In the genomic region with DNA sequence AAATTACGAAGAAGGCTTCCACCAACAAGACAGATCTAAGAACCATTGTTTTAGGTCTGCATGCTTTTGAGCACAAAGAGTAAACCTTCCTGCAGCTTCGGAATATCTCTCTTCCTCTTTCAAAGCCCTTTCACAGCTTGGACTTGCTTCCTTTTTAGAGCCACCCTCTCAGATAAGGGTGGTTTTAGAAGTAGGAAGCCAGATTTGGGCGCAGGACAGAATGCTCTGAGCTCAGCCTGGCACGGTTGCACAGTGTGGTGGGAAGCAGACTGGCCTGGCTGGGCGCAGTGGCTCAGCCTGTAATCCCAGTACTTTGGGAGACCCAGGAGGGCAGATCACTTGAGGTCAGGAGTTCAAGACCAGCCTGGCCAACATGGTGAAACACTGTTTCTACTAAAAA, we compare ENCODE assay signal across 14 cellular contexts. TPM values are rescaled to one million over a fixed set of nuclear protein-coding genes. Genes with fewer than 3 reads are reported as not detected.
DNase-seq lines count a peak whose midpoint lies in the region; ATAC-seq, FAIRE-seq and TF ChIP-seq lines count a peak whose summit lies in the region.
"Had no signal": no experiment of that assay in that cellular context is flagged by ENCODE, and none has a peak within 500 bp of the region (broad histone marks: within the 10 kb centered on the region; RNA-seq: fewer than 3 reads in every experiment).

No MANE protein-coding gene starts in this region.

- FAIRE-seq in GM19239 (lab: Jason Lieb, UNC): no peak

- H3K9ac ChIP-seq in trophoblast cell (ENCODE audit: low read length): no peak overlapping the region
- H3K9ac ChIP-seq: parathyroid adenoma had no signal

- no peaks in the 10 kb centered on the region for H3K9me2 ChIP-seq in OCI-LY7 (ENCODE audit: insufficient read depth, low read length)

- H2AFZ ChIP-seq in OCI-LY7 (ENCODE audit: low read length) (peak overlapping the region; percentile 44; the same call in 1 of the 2 replicates), trophoblast cell (ENCODE audit: insufficient read depth, low read length, poor library complexity) (peak overlapping the region; percentile 39)
- H2AFZ ChIP-seq: parathyroid adenoma had no signal

- H3K79me2 ChIP-seq in OCI-LY7 (ENCODE audit: insufficient read depth, low read depth, low read length) (no peaks in the 10 kb centered on the region), trophoblast cell (ENCODE audit: control insufficient read depth, insufficient read depth, low read length, poor library complexity) (no peaks in the 10 kb centered on the region)
- H3K79me2 ChIP-seq: parathyroid adenoma had no signal

- TF ChIP-seq POLR2A in heart left ventricle (IDR thresholded peaks at IDR 0.05): no peak

- no peak overlapping the region for H3K18ac ChIP-seq in trophoblast cell (ENCODE audit: low read length)

- DNase-seq in GDM1 (lab: John Stamatoyannopoulos, UW): peak; percentile 51
- DNase-seq in OCI-LY7 (ENCODE audit: low spot score): peak; percentile 14
- DNase-seq in heart left ventricle: peak; percentile 33 to 68 (median 63)
- DNase-seq in trophoblast cell: peak in 1 of 2 donors; percentile 27
- DNase-seq in NCI-H1417 (lab: John Stamatoyannopoulos, UW): no peak
- no peak for DNase-seq in GM19239 (ENCODE audit: insufficient read length, low spot score)
- DNase-seq in NCI-H1105 (lab: John Stamatoyannopoulos, UW): no peak
- DNase-seq: activated CD4-positive, alpha-beta T cell treated with anti-CD3 and anti-CD28 coated beads for 1 hour; activated T-cell treated with anti-CD3 and anti-CD28 coated beads, Interleukin-2, amount 50 U/mL, for 1 hour; T-cell had no signal

- intact Hi-C loops in OCI-LY7 (cut with micrococcal nuclease; ENCODE audit: unreplicated experiment) (no loop called here), heart left ventricle (cut with DNase I) (loop anchor here in 2 of 10 donors (2.0 to 5.0 kb wide), 2 partner anchors 32 to 36 kb away; a partner anchor contains a TSS)

- no peak overlapping the region for H2BK120ac ChIP-seq in trophoblast cell (ENCODE audit: insufficient read depth, low read length, poor library complexity)

- no peak overlapping the region for H3K14ac ChIP-seq in trophoblast cell (ENCODE audit: low read length)

- H4K91ac ChIP-seq in trophoblast cell (ENCODE audit: low read depth, low read length): no peak overlapping the region

- 22 to 43% (median 38%) methylated on average over 4 to 5 of the region's 5 CpGs for WGBS in heart left ventricle, 4 donors
- WGBS in trophoblast cell (ENCODE audit: extremely low coverage, insufficient coverage, insufficient read length): no CpG with 5 or more reads among the region's 5 CpGs

- H2BK5ac ChIP-seq in trophoblast cell (ENCODE audit: low read depth, low read length, poor library complexity): no peak overlapping the region

- H3K36me3 ChIP-seq in OCI-LY7 (ENCODE audit: insufficient read depth, low read length) (no peaks in the 10 kb centered on the region), heart left ventricle (no peaks in the 10 kb centered on the region), trophoblast cell (ENCODE audit: control insufficient read depth in 1 of 2, insufficient read depth in 2 of 2, low read length in 2 of 2) (no peaks in the 10 kb centered on the region)
- H3K36me3 ChIP-seq: adrenal gland had no signal

- H2BK12ac ChIP-seq in trophoblast cell (ENCODE audit: low read length): no peak overlapping the region

- H3K27ac ChIP-seq in OCI-LY7 (ENCODE audit: low read depth, low read length, poor library complexity, severe bottlenecking): no peak overlapping the region
- peak overlapping the region in 6 of 12 donors; percentile 14 to 65 (median 37) for H3K27ac ChIP-seq in heart left ventricle
- no peak overlapping the region for H3K27ac ChIP-seq in trophoblast cell (ENCODE audit: low read depth, low read length)
- H3K27ac ChIP-seq: adrenal gland, parathyroid adenoma had no signal

- H2AK5ac ChIP-seq in trophoblast cell (ENCODE audit: low read length): no peak overlapping the region

- H3K4me1 ChIP-seq in OCI-LY7 (ENCODE audit: insufficient read depth, low read length, poor library complexity, severe bottlenecking) (no peaks in the 10 kb centered on the region), heart left ventricle (peaks cover 0 to 51% (median 5%) of the 10 kb centered on the region in 12 donors), trophoblast cell (ENCODE audit: control insufficient read depth in 1 of 2, insufficient read depth in 2 of 2, low read length in 2 of 2) (no peaks in the 10 kb centered on the region)
- H3K4me1 ChIP-seq: parathyroid adenoma had no signal

- TF ChIP-seq CTCF in OCI-LY7 (conservative IDR thresholded peaks at IDR 0.05; ENCODE audit: low read length): no peak
- no peak for TF ChIP-seq CTCF in heart left ventricle (IDR thresholded peaks at IDR 0.05)

- H3K27me3 ChIP-seq in heart left ventricle (no peaks in the 10 kb centered on the region), trophoblast cell (ENCODE audit: insufficient read depth, low read length) (no peaks in the 10 kb centered on the region)
- H3K27me3 ChIP-seq: adrenal gland had no signal

- BruUV-seq in OCI-LY7 (replicated peaks; lab: Mats Ljungman, UMichigan): no TSS peak

- H3K4me2 ChIP-seq in OCI-LY7 (ENCODE audit: low read length) (no peak overlapping the region), trophoblast cell (ENCODE audit: low read length) (no peak overlapping the region)

- no peaks in the 10 kb centered on the region for H3K79me1 ChIP-seq in trophoblast cell (ENCODE audit: low read length)

- ATAC-seq in heart left ventricle: peak; percentile 89 to 96 (median 90)
- no peak for ATAC-seq in GM19397 (IDR thresholded peaks at IDR 0.05; ENCODE audit: unreplicated experiment)
- ATAC-seq: T-cell had no signal

- CTCF ChIA-PET in OCI-LY7 (lab: Charles Lee; ENCODE audit: unreplicated experiment): no interaction called here

- H4K20me1 ChIP-seq in OCI-LY7 (ENCODE audit: insufficient read depth, low read length): no peaks in the 10 kb centered on the region

- H3K9me3 ChIP-seq in OCI-LY7 (ENCODE audit: low read length) (no peaks in the 10 kb centered on the region), heart left ventricle (no peaks in the 10 kb centered on the region), trophoblast cell (ENCODE audit: insufficient read depth, low read depth, low read length) (no peaks in the 10 kb centered on the region)
- H3K9me3 ChIP-seq: adrenal gland had no signal

- no peak overlapping the region for H3K23ac ChIP-seq in trophoblast cell (ENCODE audit: low read length)

- no peak overlapping the region for H3K4ac ChIP-seq in trophoblast cell (ENCODE audit: low read depth, low read length)

- POLR2A ChIA-PET in OCI-LY7 (lab: Charles Lee): no interaction called here

- H3K4me3 ChIP-seq in OCI-LY7 (ENCODE audit: low read depth, low read length, poor library complexity, severe bottlenecking): no peak overlapping the region
- H3K4me3 ChIP-seq in heart left ventricle: no peak overlapping the region
- H3K4me3 ChIP-seq in trophoblast cell (ENCODE audit: low read depth, low read length): no peak overlapping the region
- H3K4me3 ChIP-seq: adrenal gland, coronary artery had no signal

- no peak overlapping the region for H4K12ac ChIP-seq in trophoblast cell (ENCODE audit: low read depth, low read length)

- H4K8ac ChIP-seq in trophoblast cell (ENCODE audit: low read depth, low read length): no peak overlapping the region

RNA-seq across cellular contexts. Expression of a gene that starts 35.6 kb away (rescaled TPM):
- 22.6 and 26.7 TPM in 2 replicates for total RNA-seq in OCI-LY7 (2014; rRNA removed; shearing (Covaris generic))
- 53.0 and 56.2 TPM in 2 replicates for total RNA-seq in OCI-LY7 (2022)
- total RNA-seq in heart left ventricle: 100 to 1,000 TPM; 141 to 280 (median 213) TPM
- 10 to 100 TPM; 46.1 to 64.4 TPM for polyA plus RNA-seq in heart left ventricle
- polyA plus RNA-seq in trophoblast cell (2013): 47.4 and 49.0 TPM in 2 replicates

Comparison
In these comparisons a context has a peak if more than half of its experiments do, and no peak if none do; other contexts are left out.
1. DNase-seq: peak in GDM1 (single experiment), OCI-LY7 (single experiment) and heart left ventricle (5 of 5); none in NCI-H1417 (0 of 3), GM19239 (single experiment) and NCI-H1105 (single experiment).